1 cellular context compared by ENCODE assay signal in the genomic region with DNA sequence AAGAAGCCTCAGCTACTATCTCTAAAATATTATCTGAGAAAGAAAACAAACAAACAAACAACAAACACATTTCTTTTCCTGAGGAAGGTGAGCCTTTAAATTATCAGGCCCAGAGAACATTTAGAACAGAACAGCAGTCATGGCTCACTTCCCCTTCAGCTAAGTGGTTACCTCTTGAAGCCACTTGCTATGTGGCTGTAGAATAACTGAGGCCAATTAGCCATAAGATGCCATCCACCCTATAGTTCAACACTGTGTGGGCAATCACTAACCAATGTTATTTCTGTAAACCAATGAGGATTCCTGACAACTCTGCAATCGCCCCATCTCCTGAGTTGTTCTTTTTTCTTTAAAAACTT.
TF ChIP-seq lines count a peak whose summit lies in the region.

No MANE protein-coding gene starts in this region.

TF ChIP-seq in GM23338, 12 proteins besides CTCF, POLR2A, EP300 and RAD21 (continued from another document):
- TF ChIP-seq, protein P1, sequence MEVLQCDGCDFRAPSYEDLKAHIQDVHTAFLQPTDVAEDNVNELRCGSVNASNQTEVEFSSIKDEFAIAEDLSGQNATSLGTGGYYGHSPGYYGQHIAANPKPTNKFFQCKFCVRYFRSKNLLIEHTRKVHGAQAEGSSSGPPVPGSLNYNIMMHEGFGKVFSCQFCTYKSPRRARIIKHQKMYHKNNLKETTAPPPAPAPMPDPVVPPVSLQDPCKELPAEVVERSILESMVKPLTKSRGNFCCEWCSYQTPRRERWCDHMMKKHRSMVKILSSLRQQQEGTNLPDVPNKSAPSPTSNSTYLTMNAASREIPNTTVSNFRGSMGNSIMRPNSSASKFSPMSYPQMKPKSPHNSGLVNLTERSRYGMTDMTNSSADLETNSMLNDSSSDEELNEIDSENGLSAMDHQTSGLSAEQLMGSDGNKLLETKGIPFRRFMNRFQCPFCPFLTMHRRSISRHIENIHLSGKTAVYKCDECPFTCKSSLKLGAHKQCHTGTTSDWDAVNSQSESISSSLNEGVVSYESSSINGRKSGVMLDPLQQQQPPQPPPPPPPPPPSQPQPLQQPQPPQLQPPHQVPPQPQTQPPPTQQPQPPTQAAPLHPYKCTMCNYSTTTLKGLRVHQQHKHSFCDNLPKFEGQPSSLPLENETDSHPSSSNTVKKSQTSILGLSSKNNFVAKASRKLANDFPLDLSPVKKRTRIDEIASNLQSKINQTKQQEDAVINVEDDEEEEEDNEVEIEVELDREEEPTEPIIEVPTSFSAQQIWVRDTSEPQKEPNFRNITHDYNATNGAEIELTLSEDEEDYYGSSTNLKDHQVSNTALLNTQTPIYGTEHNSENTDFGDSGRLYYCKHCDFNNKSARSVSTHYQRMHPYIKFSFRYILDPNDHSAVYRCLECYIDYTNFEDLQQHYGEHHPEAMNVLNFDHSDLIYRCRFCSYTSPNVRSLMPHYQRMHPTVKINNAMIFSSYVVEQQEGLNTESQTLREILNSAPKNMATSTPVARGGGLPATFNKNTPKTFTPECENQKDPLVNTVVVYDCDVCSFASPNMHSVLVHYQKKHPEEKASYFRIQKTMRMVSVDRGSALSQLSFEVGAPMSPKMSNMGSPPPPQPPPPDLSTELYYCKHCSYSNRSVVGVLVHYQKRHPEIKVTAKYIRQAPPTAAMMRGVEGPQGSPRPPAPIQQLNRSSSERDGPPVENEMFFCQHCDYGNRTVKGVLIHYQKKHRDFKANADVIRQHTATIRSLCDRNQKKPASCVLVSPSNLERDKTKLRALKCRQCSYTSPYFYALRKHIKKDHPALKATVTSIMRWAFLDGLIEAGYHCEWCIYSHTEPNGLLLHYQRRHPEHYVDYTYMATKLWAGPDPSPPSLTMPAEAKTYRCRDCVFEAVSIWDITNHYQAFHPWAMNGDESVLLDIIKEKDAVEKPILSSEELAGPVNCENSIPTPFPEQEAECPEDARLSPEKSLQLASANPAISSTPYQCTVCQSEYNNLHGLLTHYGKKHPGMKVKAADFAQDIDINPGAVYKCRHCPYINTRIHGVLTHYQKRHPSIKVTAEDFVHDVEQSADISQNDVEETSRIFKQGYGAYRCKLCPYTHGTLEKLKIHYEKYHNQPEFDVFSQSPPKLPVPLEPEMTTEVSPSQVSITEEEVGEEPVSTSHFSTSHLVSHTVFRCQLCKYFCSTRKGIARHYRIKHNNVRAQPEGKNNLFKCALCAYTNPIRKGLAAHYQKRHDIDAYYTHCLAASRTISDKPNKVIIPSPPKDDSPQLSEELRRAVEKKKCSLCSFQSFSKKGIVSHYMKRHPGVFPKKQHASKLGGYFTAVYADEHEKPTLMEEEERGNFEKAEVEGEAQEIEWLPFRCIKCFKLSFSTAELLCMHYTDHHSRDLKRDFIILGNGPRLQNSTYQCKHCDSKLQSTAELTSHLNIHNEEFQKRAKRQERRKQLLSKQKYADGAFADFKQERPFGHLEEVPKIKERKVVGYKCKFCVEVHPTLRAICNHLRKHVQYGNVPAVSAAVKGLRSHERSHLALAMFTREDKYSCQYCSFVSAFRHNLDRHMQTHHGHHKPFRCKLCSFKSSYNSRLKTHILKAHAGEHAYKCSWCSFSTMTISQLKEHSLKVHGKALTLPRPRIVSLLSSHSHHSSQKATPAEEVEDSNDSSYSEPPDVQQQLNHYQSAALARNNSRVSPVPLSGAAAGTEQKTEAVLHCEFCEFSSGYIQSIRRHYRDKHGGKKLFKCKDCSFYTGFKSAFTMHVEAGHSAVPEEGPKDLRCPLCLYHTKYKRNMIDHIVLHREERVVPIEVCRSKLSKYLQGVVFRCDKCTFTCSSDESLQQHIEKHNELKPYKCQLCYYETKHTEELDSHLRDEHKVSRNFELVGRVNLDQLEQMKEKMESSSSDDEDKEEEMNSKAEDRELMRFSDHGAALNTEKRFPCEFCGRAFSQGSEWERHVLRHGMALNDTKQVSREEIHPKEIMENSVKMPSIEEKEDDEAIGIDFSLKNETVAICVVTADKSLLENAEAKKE (CRISPR knock-in tag; IDR thresholded peaks at IDR 0.05) = no peak
- no peak for TF ChIP-seq JUNB (IDR thresholded peaks at IDR 0.05; ENCODE audit: unreplicated experiment)
